In genomic region chr15:40952301-40952900, GRCh38 we compare ENCODE assay signal across 8 cellular contexts. TPM values are rescaled to one million over a fixed set of nuclear protein-coding genes. Genes with fewer than 3 reads are reported as not detected.
A peak's percentile ranks its signal among the peaks of the same experiment; 100 is the strongest.
DNase-seq lines count a peak whose midpoint lies in the region; ATAC-seq and TF ChIP-seq lines count a peak whose summit lies in the region.

No MANE protein-coding gene starts in this region.

- H3K27me3 ChIP-seq in kidney epithelial cell (ENCODE audit: control insufficient read depth, insufficient read depth, low read length): no peaks in the 10 kb centered on the region

- peaks cover 2% of the 10 kb centered on the region for H3K36me3 ChIP-seq in kidney epithelial cell (ENCODE audit: control insufficient read depth, insufficient read depth, low read length)

- H3K27me3 Mint-ChIP-seq in activated CD4-positive, alpha-beta T cell treated with anti-CD3 and anti-CD28 coated beads for 36 hours: peaks cover 2% of the 10 kb centered on the region
- no peaks in the 10 kb centered on the region for H3K27me3 Mint-ChIP-seq in activated naive CD8-positive, alpha-beta T cell

- DNase-seq in activated CD4-positive, alpha-beta T cell treated with anti-CD3 and anti-CD28 coated beads for 36 hours: no peak
- DNase-seq in activated CD4-positive, alpha-beta T cell treated with anti-CD3 and anti-CD28 coated beads for 48 hours: no peak
- no peak for DNase-seq in kidney epithelial cell (ENCODE audit: low read depth)
- DNase-seq in NCI-H128 (lab: John Stamatoyannopoulos, UW; ENCODE audit: unreplicated experiment): no peak
- DNase-seq in sciatic nerve (ENCODE audit: low spot score): no peak

- H3K4me3 Mint-ChIP-seq in activated CD4-positive, alpha-beta T cell treated with anti-CD3 and anti-CD28 coated beads for 36 hours: peak overlapping the region; percentile 93
- peak overlapping the region; percentile 91 for H3K4me3 Mint-ChIP-seq in activated naive CD8-positive, alpha-beta T cell

- no peak for TF ChIP-seq CTCF in kidney epithelial cell (IDR thresholded peaks at IDR 0.05; ENCODE audit: insufficient read depth, low read length, poor library complexity, severe bottlenecking)

- H3K4me1 Mint-ChIP-seq in activated CD4-positive, alpha-beta T cell treated with anti-CD3 and anti-CD28 coated beads for 36 hours: peaks cover 25% of the 10 kb centered on the region
- peaks cover 25% of the 10 kb centered on the region for H3K4me1 Mint-ChIP-seq in activated naive CD8-positive, alpha-beta T cell (ENCODE audit: low read depth)

- intact Hi-C loops in activated CD4-positive, alpha-beta T cell treated with anti-CD3 and anti-CD28 coated beads for 36 hours (cut with DNase I, micrococcal nuclease): loop anchor here (2.0 to 5.0 kb wide), 5 partner anchors 46 to 1320 kb away; partner anchors contain the start of genes CHP1 (in 1 of the 2), EXD1 (in 1 of the 2), GANC (in 1 of the 2) and NUSAP1 (in 1 of the 2)
- intact Hi-C loops in sciatic nerve (cut with DNase I): no loop called here

- no peak for ATAC-seq in activated CD4-positive, alpha-beta T cell treated with anti-CD3 and anti-CD28 coated beads for 36 hours
- ATAC-seq in GM21576 (IDR thresholded peaks at IDR 0.05; ENCODE audit: unreplicated experiment) (no peak), sciatic nerve (no peak)

- POLR2A ChIA-PET in activated CD4-positive, alpha-beta T cell treated with anti-CD3 and anti-CD28 coated beads for 36 hours (lab: Charles Lee): interaction anchor here (0.7 to 2.1 kb wide), 5 partner anchors 10 to 821 kb away, joined by 3 to 19 read pairs (median 5); partner anchors contain the start of gene CHP1

- H3K27ac Mint-ChIP-seq in activated CD4-positive, alpha-beta T cell treated with anti-CD3 and anti-CD28 coated beads for 36 hours: peak overlapping the region; percentile 97
- peak overlapping the region; percentile 90 for H3K27ac Mint-ChIP-seq in activated naive CD8-positive, alpha-beta T cell

- peak overlapping the region; percentile 44 for H3K27ac ChIP-seq in temporal lobe (ENCODE audit: low read depth, low read length)

- H3K9me3 Mint-ChIP-seq in activated CD4-positive, alpha-beta T cell treated with anti-CD3 and anti-CD28 coated beads for 36 hours (ENCODE audit: low read depth): no peaks in the 10 kb centered on the region
- no peaks in the 10 kb centered on the region for H3K9me3 Mint-ChIP-seq in activated naive CD8-positive, alpha-beta T cell (ENCODE audit: low read depth)

- CTCF ChIA-PET in activated CD4-positive, alpha-beta T cell treated with anti-CD3 and anti-CD28 coated beads for 36 hours (lab: Charles Lee): interaction anchor here (0.7 to 5.7 kb wide), 17 partner anchors 10 to 1689 kb away, joined by 3 to 65 read pairs (median 4); partner anchors contain the start of genes CHP1, EXD1 and VPS18

- H3K36me3 Mint-ChIP-seq in activated CD4-positive, alpha-beta T cell treated with anti-CD3 and anti-CD28 coated beads for 36 hours (ENCODE audit: low read depth): peaks cover 29% of the 10 kb centered on the region
- peaks cover 9% of the 10 kb centered on the region for H3K36me3 Mint-ChIP-seq in activated naive CD8-positive, alpha-beta T cell

- peak overlapping the region; percentile 80 for H3K4me3 ChIP-seq in kidney epithelial cell (ENCODE audit: low read depth, low read length)

RNA-seq across cellular contexts. Expression of gene CHAC1, which starts 0.9 kb away (rescaled TPM):
- total RNA-seq in activated CD4-positive, alpha-beta T cell treated with anti-CD3 and anti-CD28 coated beads for 36 hours: 10 to 100 TPM; 31.1 to 32.2 TPM
- total RNA-seq in kidney epithelial cell: 84.4 and 86.3 TPM in 2 replicates
- total RNA-seq in temporal lobe: 2.7 TPM
- total RNA-seq in sciatic nerve: 0.58 TPM

RNA-seq across cellular contexts. Expression of gene DLL4, which starts 23.3 kb away (rescaled TPM):
- under 1 TPM; 0.18 to 0.30 TPM for total RNA-seq in activated CD4-positive, alpha-beta T cell treated with anti-CD3 and anti-CD28 coated beads for 36 hours
- total RNA-seq in kidney epithelial cell: 0.50 and 0.82 TPM in 2 replicates
- total RNA-seq in temporal lobe: 3.4 TPM
- 33.3 TPM for total RNA-seq in sciatic nerve

RNA-seq across cellular contexts. Expression of gene VPS18, which starts 58.2 kb away (rescaled TPM):
- total RNA-seq in activated CD4-positive, alpha-beta T cell treated with anti-CD3 and anti-CD28 coated beads for 36 hours: 1 to 10 TPM; 6.2 TPM
- total RNA-seq in kidney epithelial cell: 66.0 and 69.4 TPM in 2 replicates
- 21.6 TPM for total RNA-seq in temporal lobe
- total RNA-seq in sciatic nerve: 17.3 TPM
